In genomic region chr11:66891849-66892660, GRCh38 we compare ENCODE assay signal across 9 cellular contexts. TPM values are rescaled to one million over a fixed set of nuclear protein-coding genes. Genes with fewer than 3 reads are reported as not detected.
DNase-seq lines count a peak whose midpoint lies in the region; ATAC-seq and TF ChIP-seq lines count a peak whose summit lies in the region.
"Had no signal": no experiment of that assay in that cellular context is flagged by ENCODE, and none has a peak within 500 bp of the region (broad histone marks: within the 10 kb centered on the region; RNA-seq: fewer than 3 reads in every experiment).

No MANE protein-coding gene starts in this region.

- POLR2A ChIA-PET in activated B cell treated with CpG ODN at 0.5 μM for 24 hours (lab: Charles Lee) = no interaction called here

- no peak for TF ChIP-seq CTCF in activated B cell treated with CpG ODN at 0.5 μM for 24 hours (IDR thresholded peaks at IDR 0.05)

- H3K9me3 Mint-ChIP-seq in activated B cell treated with CpG ODN at 0.5 μM for 24 hours = no peaks in the 10 kb centered on the region
- H3K9me3 Mint-ChIP-seq: T-helper 1 cell treated with Interleukin-12 subunit alpha and Interleukin-12 subunit beta and Interleukin-4 antibody, amounts not matched to agents 30 μg/mL and 1 μg/mL, for 36 hours had no signal

- H3K27ac Mint-ChIP-seq in activated B cell treated with CpG ODN at 0.5 μM for 24 hours = no peak overlapping the region
- H3K27ac Mint-ChIP-seq: T-helper 1 cell treated with Interleukin-12 subunit alpha and Interleukin-12 subunit beta and Interleukin-4 antibody, amounts not matched to agents 30 μg/mL and 1 μg/mL, for 36 hours had no signal

- H3K4me3 Mint-ChIP-seq in activated B cell treated with CpG ODN at 0.5 μM for 24 hours = no peak overlapping the region
- H3K4me3 Mint-ChIP-seq: T-helper 1 cell treated with Interleukin-12 subunit alpha and Interleukin-12 subunit beta and Interleukin-4 antibody, amounts not matched to agents 30 μg/mL and 1 μg/mL, for 36 hours had no signal

- CTCF ChIA-PET in activated B cell treated with CpG ODN at 0.5 μM for 24 hours (lab: Charles Lee) = no interaction called here

- no peaks in the 10 kb centered on the region for H3K36me3 Mint-ChIP-seq in activated B cell treated with CpG ODN at 0.5 μM for 24 hours (ENCODE audit: low read depth)

- intact Hi-C loops in activated B cell treated with CpG ODN at 0.5 μM for 24 hours (cut with micrococcal nuclease) = no loop called here

- peak; percentile 85 for ATAC-seq in GM21390 (IDR thresholded peaks at IDR 0.05; ENCODE audit: unreplicated experiment)
- peak; percentile 62 for ATAC-seq in activated B cell treated with CpG ODN at 0.5 μM for 24 hours (ENCODE audit: low read depth)
- ATAC-seq in esophagus mucosa = peak; percentile 97

- peaks cover 3% of the 10 kb centered on the region for H3K4me1 Mint-ChIP-seq in activated B cell treated with CpG ODN at 0.5 μM for 24 hours

- H3K27me3 Mint-ChIP-seq in activated B cell treated with CpG ODN at 0.5 μM for 24 hours = peaks cover 16% of the 10 kb centered on the region

- peak; percentile 97 for DNase-seq in EH (ENCODE audit: low read depth)
- DNase-seq in HS-27A (ENCODE audit: low read depth) = peak; percentile 97
- DNase-seq in activated B cell treated with CpG ODN at 0.5 μM for 24 hours = no peak
- peak; percentile 80 for DNase-seq in stimulated activated CD4-positive, alpha-beta T cell treated with anti-CD3 and anti-CD28 coated beads, Interleukin-15, amount 100 ng/mL, for 24 hours
- no peak for DNase-seq in amygdala (lab: John Stamatoyannopoulos, UW)
- no peak for DNase-seq in NCI-H82 treated with DMSO at 0.1 percent for 48 hours (lab: John Stamatoyannopoulos, UW; ENCODE audit: unreplicated experiment)

RNA-seq across cellular contexts. Expression of gene LRFN4, which starts 35.2 kb away (rescaled TPM):
- 3.4 and 3.8 TPM in 2 replicates for total RNA-seq in activated B cell treated with CpG ODN at 0.5 μM for 24 hours
- total RNA-seq in esophagus mucosa = 8.6 TPM

RNA-seq across cellular contexts. Expression of gene RCE1, which starts 48.8 kb away (rescaled TPM):
- total RNA-seq in activated B cell treated with CpG ODN at 0.5 μM for 24 hours (20.1 and 21.4 TPM in 2 replicates), esophagus mucosa (14.5 TPM)

Comparison
In these comparisons a context has a peak if more than half of its experiments do, and no peak if none do; other contexts are left out.
1. DNase-seq: peak in EH (single experiment), HS-27A (single experiment) and stimulated activated CD4-positive, alpha-beta T cell treated with anti-CD3 and anti-CD28 coated beads, Interleukin-15, amount 100 ng/mL, for 24 hours (single experiment); none in activated B cell treated with CpG ODN at 0.5 μM for 24 hours (single experiment), amygdala (0 of 56) and NCI-H82 treated with DMSO at 0.1 percent for 48 hours (single experiment).
2. Peak in every context shown above with its lines, with median percentiles within 50 percentile points of each other: ATAC-seq.